Comparison of ENCODE assay signal across 9 cellular contexts in genomic region chrX:109732780-109733657, GRCh38. TPM values are rescaled to one million over a fixed set of nuclear protein-coding genes. Genes with fewer than 3 reads are reported as not detected.
DNase-seq lines count a peak whose midpoint lies in the region; ATAC-seq, FAIRE-seq and TF ChIP-seq lines count a peak whose summit lies in the region.
"Had no signal": no experiment of that assay in that cellular context is flagged by ENCODE, and none has a peak within 500 bp of the region (broad histone marks: within the 10 kb centered on the region; RNA-seq: fewer than 3 reads in every experiment).

TSS of gene ACSL4 (minus strand) at chrX:109733257. CDS start at chrX:109683363, 49,894 bp downstream.

- peak within 1 kb of the TSS; percentile 85; the same call in 1 of the 2 replicates for H2AFZ ChIP-seq in H1 (ENCODE audit: low read length)

- H3K36me3 Mint-ChIP-seq in CD4-positive, alpha-beta memory T cell: peaks cover 0 to 12% of the 10 kb centered on the region in 2 donors
- peaks cover 12% of the 10 kb centered on the region for H3K36me3 Mint-ChIP-seq in activated CD8-positive, alpha-beta memory T cell treated with anti-CD3 and anti-CD28 coated beads, Interleukin-2, amount 10 ng/mL, durations not matched to agents 7 days and 5 days

- H3K4me3 ChIP-seq in CD4-positive, alpha-beta memory T cell (ENCODE audit: low read length in 2 of 2): peak within 1 kb of the TSS; percentile 72 to 78
- H3K4me3 ChIP-seq in NT2/D1 (ENCODE audit: insufficient read length, low read depth) (peak within 1 kb of the TSS; percentile 70), H1 (ENCODE audit: extremely low read depth in 1 of 4, insufficient read depth in 2 of 4, low read depth in 3 of 4, low read length in 4 of 4) (peak within 1 kb of the TSS; percentile 67 to 92 (median 76)), mesendoderm (ENCODE audit: low read length) (peak within 1 kb of the TSS; percentile 79)

- peak within 1 kb of the TSS; percentile 91 to 99 (median 96) for H3K4me3 Mint-ChIP-seq in CD4-positive, alpha-beta memory T cell
- H3K4me3 Mint-ChIP-seq in activated CD8-positive, alpha-beta memory T cell treated with anti-CD3 and anti-CD28 coated beads, Interleukin-2, amount 10 ng/mL, durations not matched to agents 7 days and 5 days: peak within 1 kb of the TSS; percentile 99

- no peaks in the 10 kb centered on the region for H3K9me3 ChIP-seq in CD4-positive, alpha-beta memory T cell (ENCODE audit: control insufficient read depth in 1 of 2, low read length in 2 of 2)
- peaks cover 11% of the 10 kb centered on the region for H3K9me3 ChIP-seq in NT2/D1 (ENCODE audit: insufficient read depth, low read length)
- H3K9me3 ChIP-seq in H1 (ENCODE audit: insufficient read depth in 2 of 2, low read depth in 1 of 2, low read length in 1 of 2): no peaks in the 10 kb centered on the region

- H3K4me1 ChIP-seq in CD4-positive, alpha-beta memory T cell (ENCODE audit: insufficient read depth, low read length): peaks cover 24% of the 10 kb centered on the region
- H3K4me1 ChIP-seq in NT2/D1 (ENCODE audit: insufficient read depth, insufficient read length) (no peaks in the 10 kb centered on the region), H1 (replicated peaks in 1 of 4; ENCODE audit: control insufficient read depth in 3 of 4, insufficient read depth in 4 of 4, low read length in 3 of 4) (no peaks in the 10 kb centered on the region; a peak in 1 of 7 replicates), mesendoderm (ENCODE audit: control insufficient read depth, low read depth, low read length) (no peaks in the 10 kb centered on the region)

- H2BK120ac ChIP-seq in H1 (replicated peaks; ENCODE audit: low read depth, low read length) (peak within 1 kb of the TSS; percentile 33), mesendoderm (ENCODE audit: low read depth, low read length) (no peak within 1 kb of the TSS)

- H3K79me1 ChIP-seq in H1 (ENCODE audit: low read depth, low read length): no peaks in the 10 kb centered on the region
- H3K79me1 ChIP-seq in mesendoderm (ENCODE audit: low read length): no peaks in the 10 kb centered on the region

- DNase-seq in CD4-positive, alpha-beta memory T cell: peak; percentile 83 to 87 (median 85)
- DNase-seq in HT1080 (ENCODE audit: low read depth): peak; percentile 83
- DNase-seq in NT2/D1 (ENCODE audit: low read depth, low spot score): peak; percentile 75
- peak; percentile 90 for DNase-seq in activated CD8-positive, alpha-beta memory T cell treated with anti-CD3 and anti-CD28 coated beads, Interleukin-2, amount 10 ng/mL, durations not matched to agents 7 days and 5 days
- DNase-seq in H1 (ENCODE audit: low read depth in 1 of 2, low spot score in 2 of 2): peak; percentile 15 to 82
- DNase-seq in mesendoderm: peak; percentile 86
- DNase-seq in stimulated activated CD8-positive, alpha-beta memory T cell treated with anti-CD3 and anti-CD28 coated beads, Interleukin-12 subunit alpha, Interleukin-12 subunit beta, amount 100 ng/mL, for 4 hours (ENCODE audit: low read depth): peak; percentile 84

- H3K4ac ChIP-seq in H1 (replicated peaks; ENCODE audit: insufficient read length, low read depth, low read length) (peak within 1 kb of the TSS; percentile 78), mesendoderm (ENCODE audit: low read depth, low read length) (no peak within 1 kb of the TSS)

- peak within 1 kb of the TSS; percentile 60 for H3K18ac ChIP-seq in H1 (ENCODE audit: extremely low read depth, low read length)
- peak within 1 kb of the TSS; percentile 85 for H3K18ac ChIP-seq in mesendoderm (ENCODE audit: low read length)

- H3K4me2 ChIP-seq in H1 (ENCODE audit: insufficient read depth in 1 of 2, low read depth in 2 of 2, low read length in 2 of 2) (peak within 1 kb of the TSS; percentile 82 to 92), mesendoderm (ENCODE audit: low read length) (peak within 1 kb of the TSS; percentile 59)

- H3K14ac ChIP-seq in H1 (ENCODE audit: insufficient read length): no peak within 1 kb of the TSS

- H4K5ac ChIP-seq in H1 (ENCODE audit: insufficient read length, low read depth, low read length) (peak within 1 kb of the TSS; percentile 72), mesendoderm (ENCODE audit: low read length) (no peak within 1 kb of the TSS)

- H3K79me2 ChIP-seq in H1 (ENCODE audit: control insufficient read depth in 1 of 2, insufficient read depth in 2 of 2, low read length in 2 of 2) (peaks cover 0 to 33% of the 10 kb centered on the region in 2 experiments; a peak in 2 of 4 replicates), mesendoderm (ENCODE audit: control insufficient read depth, insufficient read depth, low read length) (no peaks in the 10 kb centered on the region)

- peak; percentile 55 for ATAC-seq in GM19468 (IDR thresholded peaks at IDR 0.05; ENCODE audit: extremely low read depth, unreplicated experiment)
- ATAC-seq in activated CD8-positive, alpha-beta memory T cell treated with anti-CD3 and anti-CD28 coated beads, Interleukin-2, amount 10 ng/mL, durations not matched to agents 7 days and 5 days: peak; percentile 95

- FAIRE-seq in H1 (lab: Jason Lieb, UNC): no peak
- FAIRE-seq: islet of Langerhans had no signal

- H3K23me2 ChIP-seq in H1 (ENCODE audit: low read depth, low read length): no peaks in the 10 kb centered on the region

- no peaks in the 10 kb centered on the region for H3K9me3 Mint-ChIP-seq in CD4-positive, alpha-beta memory T cell
- no peaks in the 10 kb centered on the region for H3K9me3 Mint-ChIP-seq in activated CD8-positive, alpha-beta memory T cell treated with anti-CD3 and anti-CD28 coated beads, Interleukin-2, amount 10 ng/mL, durations not matched to agents 7 days and 5 days (ENCODE audit: low read depth)

- H4K91ac ChIP-seq in H1 (replicated peaks; ENCODE audit: insufficient read length, low read length): peak within 1 kb of the TSS; percentile 81

- no peak for TF ChIP-seq EP300 in H1 (IDR thresholded peaks at IDR 0.05; ENCODE audit: borderline replicate concordance in 1 of 2, low read depth in 2 of 2, low read length in 2 of 2)

- peak within 1 kb of the TSS; percentile 66 for H3K27ac ChIP-seq in CD4-positive, alpha-beta memory T cell (ENCODE audit: low read depth, low read length)
- peak within 1 kb of the TSS; percentile 25; the same call in 1 of the 2 replicates for H3K27ac ChIP-seq in H1 (ENCODE audit: low read depth, low read length)
- peak within 1 kb of the TSS; percentile 51 for H3K27ac ChIP-seq in mesendoderm (ENCODE audit: low read depth, low read length)

- CTCF ChIA-PET in CD4-positive, alpha-beta memory T cell (lab: Charles Lee; ENCODE audit: partially characterized antibody): interaction anchor here (1.3 to 2.8 kb wide), 3 partner anchors 20 to 22 kb away, joined by 3 to 9 read pairs (median 8); no protein-coding TSS in a partner anchor
- CTCF ChIA-PET in activated CD8-positive, alpha-beta memory T cell treated with anti-CD3 and anti-CD28 coated beads, Interleukin-2, amount 10 ng/mL, durations not matched to agents 7 days and 5 days (lab: Charles Lee): interaction anchor here (1.1 to 1.5 kb wide), 3 partner anchors 20 to 124 kb away, joined by 4 to 5 read pairs (median 4); no protein-coding TSS in a partner anchor
- CTCF ChIA-PET in H1 (lab: Charles Lee; ENCODE audit: partially characterized antibody): interaction anchor here (1.6 to 3.5 kb wide), 2 partner anchors 20 to 124 kb away, joined by 5 to 9 read pairs; no protein-coding TSS in a partner anchor

- peak in 1 of 2 experiments; percentile 63; a peak in 2 of 3 replicates for TF ChIP-seq POLR2A in H1 (IDR thresholded peaks at IDR 0.05; ENCODE audit: control extremely low read depth in 1 of 2, low read depth in 2 of 2, low read length in 2 of 2)

- H2BK12ac ChIP-seq in H1 (ENCODE audit: low read depth, low read length): 0 out of 2 replicates have a peak within 1 kb of the TSS, but pooled peaks have one; percentile 50

- H4K8ac ChIP-seq in H1 (ENCODE audit: extremely low read depth, insufficient read depth, low read length) (peak within 1 kb of the TSS; percentile 68; the same call in 1 of the 2 replicates), mesendoderm (ENCODE audit: low read depth, low read length) (no peak within 1 kb of the TSS)

- peak within 1 kb of the TSS; percentile 93 to 98 (median 97) for H3K27ac Mint-ChIP-seq in CD4-positive, alpha-beta memory T cell
- peak within 1 kb of the TSS; percentile 99 for H3K27ac Mint-ChIP-seq in activated CD8-positive, alpha-beta memory T cell treated with anti-CD3 and anti-CD28 coated beads, Interleukin-2, amount 10 ng/mL, durations not matched to agents 7 days and 5 days

- no peaks in the 10 kb centered on the region for H4K20me1 ChIP-seq in H1 (replicated peaks in 1 of 2; ENCODE audit: control insufficient read depth in 1 of 2, insufficient read depth in 2 of 2, low read length in 2 of 2)

- no peak for TF ChIP-seq RAD21 in H1 (IDR thresholded peaks at IDR 0.05 in 1 of 2, conservative IDR thresholded peaks at IDR 0.05 in 1 of 2; ENCODE audit: low read depth in 2 of 2, low read length in 2 of 2)

- peaks cover 14 to 44% (median 27%) of the 10 kb centered on the region in 4 donors for H3K4me1 Mint-ChIP-seq in CD4-positive, alpha-beta memory T cell
- H3K4me1 Mint-ChIP-seq in activated CD8-positive, alpha-beta memory T cell treated with anti-CD3 and anti-CD28 coated beads, Interleukin-2, amount 10 ng/mL, durations not matched to agents 7 days and 5 days: peaks cover 24% of the 10 kb centered on the region

- H3K56ac ChIP-seq in H1 (replicated peaks; ENCODE audit: insufficient read length, low read depth, low read length) (peak within 1 kb of the TSS; percentile 82), mesendoderm (ENCODE audit: low read length) (peak within 1 kb of the TSS; percentile 86)

- TF ChIP-seq CTCF in H1 (IDR thresholded peaks at IDR 0.05; ENCODE audit: control extremely low read depth in 1 of 3, insufficient read depth in 1 of 3, low read depth in 1 of 3, low read length in 3 of 3): no peak

- H2BK5ac ChIP-seq in H1 (ENCODE audit: low read depth, low read length) (no peak within 1 kb of the TSS), mesendoderm (ENCODE audit: low read length) (no peak within 1 kb of the TSS)

- no peak within 1 kb of the TSS for H2BK20ac ChIP-seq in H1 (ENCODE audit: low read length)

- H3K27me3 ChIP-seq in CD4-positive, alpha-beta memory T cell (ENCODE audit: insufficient read depth, low read length): no peaks in the 10 kb centered on the region
- H3K27me3 ChIP-seq in NT2/D1 (ENCODE audit: insufficient read depth, insufficient read length) (peaks cover 7% of the 10 kb centered on the region), H1 (replicated peaks in 1 of 4; ENCODE audit: control insufficient read depth in 3 of 4, extremely low read depth in 1 of 4, insufficient read depth in 3 of 4, low read length in 3 of 4) (no peaks in the 10 kb centered on the region), mesendoderm (ENCODE audit: insufficient read depth, low read length, poor library complexity) (no peaks in the 10 kb centered on the region)

- H3K36me3 ChIP-seq in CD4-positive, alpha-beta memory T cell (ENCODE audit: insufficient read depth, low read length): no peaks in the 10 kb centered on the region
- H3K36me3 ChIP-seq in NT2/D1 (ENCODE audit: insufficient read depth, insufficient read length, low read length) (no peaks in the 10 kb centered on the region), H1 (ENCODE audit: control insufficient read depth in 2 of 4, insufficient read depth in 4 of 4, low read length in 3 of 4) (no peaks in the 10 kb centered on the region), mesendoderm (ENCODE audit: control insufficient read depth, insufficient read depth, low read length) (no peaks in the 10 kb centered on the region)

- 4% methylated on average over 18 of the region's 94 CpGs; no CpG with 5 or more reads in 1 of the 2 experiments for WGBS in H1 (ENCODE audit: extremely low coverage in 1 of 2, insufficient coverage in 1 of 2, insufficient read length in 1 of 2, insufficient replicate concordance in 2 of 2, low coverage in 1 of 2, low lambda C conversion rate in 2 of 2, missing lambda C conversion rate in 1 of 2), 2 experiments
- WGBS in mesendoderm (ENCODE audit: extremely low coverage, insufficient coverage, low lambda C conversion rate): no CpG with 5 or more reads among the region's 94 CpGs

- no peak within 1 kb of the TSS for H3K23ac ChIP-seq in H1 (ENCODE audit: insufficient read length)
- peak within 1 kb of the TSS; percentile 66 for H3K23ac ChIP-seq in mesendoderm (ENCODE audit: low read length)

- intact Hi-C loops in CD4-positive, alpha-beta memory T cell (cut with micrococcal nuclease): loop anchor here (1.0 to 5.0 kb wide), 2 partner anchors 197 to 269 kb away; partner anchors contain the start of genes NXT2 and TMEM164

- POLR2A ChIA-PET in CD4-positive, alpha-beta memory T cell (lab: Charles Lee; ENCODE audit: partially characterized antibody): interaction anchor here (0.6 to 2.1 kb wide), 7 partner anchors 9 to 585 kb away, joined by 3 to 7 read pairs (median 4); partner anchors contain the start of genes AMMECR1 and NXT2
- POLR2A ChIA-PET in H1 (lab: Charles Lee; ENCODE audit: partially characterized antibody): no interaction called here

- H2AK5ac ChIP-seq in H1 (ENCODE audit: low read depth, low read length): no peak within 1 kb of the TSS
- H2AK5ac ChIP-seq in mesendoderm (ENCODE audit: low read length): no peak within 1 kb of the TSS

- H2BK15ac ChIP-seq in H1 (ENCODE audit: low read length) (no peak within 1 kb of the TSS), mesendoderm (replicated peaks; ENCODE audit: low read depth) (no peak within 1 kb of the TSS)

- peak within 1 kb of the TSS; percentile 81 for H3K9ac ChIP-seq in NT2/D1 (ENCODE audit: insufficient read length, low read depth)
- peak within 1 kb of the TSS; percentile 58 to 73 (median 62) for H3K9ac ChIP-seq in H1 (replicated peaks in 1 of 4; ENCODE audit: extremely low read depth in 1 of 4, low read depth in 3 of 4, low read length in 3 of 4)
- H3K9ac ChIP-seq in mesendoderm (ENCODE audit: low read length): peak within 1 kb of the TSS; percentile 81

- H3K27me3 Mint-ChIP-seq in CD4-positive, alpha-beta memory T cell: no peaks in the 10 kb centered on the region
- H3K27me3 Mint-ChIP-seq in activated CD8-positive, alpha-beta memory T cell treated with anti-CD3 and anti-CD28 coated beads, Interleukin-2, amount 10 ng/mL, durations not matched to agents 7 days and 5 days: no peaks in the 10 kb centered on the region

RNA-seq across cellular contexts. Expression of gene ACSL4, which starts in this region (rescaled TPM):
- total RNA-seq in CD4-positive, alpha-beta memory T cell: 10 to 100 TPM; 21.4 to 24.3 TPM
- 1 to 10 TPM; 8.0 to 9.6 TPM for polyA plus RNA-seq in CD4-positive, alpha-beta memory T cell
- total RNA-seq in HT1080 (2014; rRNA removed; shearing (Covaris generic)): 43.1 and 63.1 TPM in 2 replicates
- polyA plus RNA-seq in HT1080 (2015; cell fraction: cytosol; rRNA removed): 47.1 and 64.4 TPM in 2 replicates
- 90.7 and 113 TPM in 2 replicates for polyA plus RNA-seq in HT1080 (2015; cell fraction: nucleus; rRNA removed)
- total RNA-seq in activated CD8-positive, alpha-beta memory T cell treated with anti-CD3 and anti-CD28 coated beads, Interleukin-2, amount 10 ng/mL, durations not matched to agents 7 days and 5 days: 10 to 100 TPM; 68.3 to 95.1 TPM
- 47.0 and 48.2 TPM in 2 replicates for total RNA-seq in H1 (2021; fragmentation: NEBNext Ultra II Directional; extraction: Animal tissue kit (Norgen Biotek cat#: 25700))
- polyA plus RNA-seq in H1 (2011; rRNA removed): 8.5 and 11.3 TPM in 2 replicates
- 14.5 TPM for polyA plus RNA-seq in H1 (2011; cell fraction: cytosol; rRNA removed)
- 21.9 TPM for polyA plus RNA-seq in H1 (2011; cell fraction: nucleus; rRNA removed)
- polyA plus RNA-seq in H1 (2012, experiment 1 of 2): 21.0 to 37.4 TPM (median 24.8 TPM) in 4 replicates
- polyA plus RNA-seq in H1 (2012, experiment 2 of 2): 1.7 TPM
- 46.6 TPM for polyA plus RNA-seq in H1 (2013, experiment 1 of 2)
- polyA plus RNA-seq in H1 (2013, experiment 2 of 2): 49.6 TPM
- polyA minus RNA-seq in H1 (2011; rRNA and poly(A)+ RNA removed): 57.6 and 62.7 TPM in 2 replicates
- polyA minus RNA-seq in H1 (2011; cell fraction: cytosol; rRNA and poly(A)+ RNA removed): 38.8 TPM
- polyA minus RNA-seq in H1 (2011; cell fraction: nucleus; rRNA and poly(A)+ RNA removed): 67.4 TPM
- polyA plus RNA-seq in mesendoderm (2013, experiment 1 of 2): 46.2 TPM
- 47.4 TPM for polyA plus RNA-seq in mesendoderm (2013, experiment 2 of 2)

Comparison
In these comparisons a context has a peak if more than half of its experiments do, and no peak if none do; other contexts are left out.
1. Peak in every context shown above with its lines: DNase-seq, ATAC-seq, H3K4me3 ChIP-seq and H3K27ac ChIP-seq.